ENCODE assay signal across 26 cellular contexts in genomic region chr7:26683277-26683676, GRCh38.
"Had no signal": no experiment of that assay in that cellular context is flagged by ENCODE, and none has a peak within 500 bp of the region (broad histone marks: within the 10 kb centered on the region; RNA-seq: fewer than 3 reads in every experiment).

No MANE protein-coding gene starts in this region.

- DNase-seq: dermis blood vessel endothelial cell; effector memory CD4-positive, alpha-beta T cell; erythroblast; esophagus squamous epithelium; foreskin melanocyte; hypothalamus; immature natural killer cell; islet precursor cell; kidney glomerular epithelial cell; left colon; left ventricle myocardium inferior; lower lobe of right lung; mucosa of descending colon; naive B cell; nucleus accumbens; stimulated activated CD4-positive, alpha-beta T cell treated with anti-CD3 and anti-CD28 coated beads, Interleukin-12 subunit alpha, Interleukin-12 subunit beta, amount 100 ng/mL, for 4 hours; stimulated activated CD4-positive, alpha-beta T cell treated with anti-CD3 and anti-CD28 coated beads, Interleukin-1b, Interleukin-23, amount 100 ng/mL, for 48 hours; stimulated activated CD4-positive, alpha-beta T cell treated with anti-CD3 and anti-CD28 coated beads, Interleukin-4, amount 100 ng/mL, for 1 hour; stimulated activated CD8-positive, alpha-beta memory T cell treated with anti-CD3 and anti-CD28 coated beads, Interleukin-4, amount 100 ng/mL, for 48 hours; stimulated activated naive CD4-positive, alpha-beta T cell; stimulated activated naive CD8-positive, alpha-beta T cell treated with anti-CD3 and anti-CD28 coated beads, Interleukin-15, amount 100 ng/mL, for 72 hours; transverse colon; upper lobe of right lung; uterus had no signal

- H3K27ac Mint-ChIP-seq: immature natural killer cell; stimulated activated naive CD8-positive, alpha-beta T cell treated with anti-CD3 and anti-CD28 coated beads, Interleukin-15, amount 100 ng/mL, for 72 hours had no signal

- H3K9me3 Mint-ChIP-seq: immature natural killer cell; naive B cell; nephron; stimulated activated naive CD8-positive, alpha-beta T cell treated with anti-CD3 and anti-CD28 coated beads, Interleukin-15, amount 100 ng/mL, for 72 hours had no signal

- ATAC-seq: lower lobe of right lung; sciatic nerve; stimulated activated naive CD8-positive, alpha-beta T cell treated with anti-CD3 and anti-CD28 coated beads, Interleukin-15, amount 100 ng/mL, for 72 hours; upper lobe of right lung had no signal

- H3K4me3 Mint-ChIP-seq: immature natural killer cell; naive B cell; nephron; stimulated activated naive CD8-positive, alpha-beta T cell treated with anti-CD3 and anti-CD28 coated beads, Interleukin-15, amount 100 ng/mL, for 72 hours had no signal

- H3K4me1 Mint-ChIP-seq: immature natural killer cell; stimulated activated naive CD8-positive, alpha-beta T cell treated with anti-CD3 and anti-CD28 coated beads, Interleukin-15, amount 100 ng/mL, for 72 hours had no signal

- H3K27me3 Mint-ChIP-seq: naive B cell had no signal

- H3K36me3 Mint-ChIP-seq: immature natural killer cell, naive B cell had no signal
